In genomic region chr5:14009575-14009974, GRCh38 we compare ENCODE assay signal across 15 cellular contexts.
DNase-seq lines count a peak whose midpoint lies in the region; ATAC-seq and TF ChIP-seq lines count a peak whose summit lies in the region.
"Had no signal": no experiment of that assay in that cellular context is flagged by ENCODE, and none has a peak within 500 bp of the region (broad histone marks: within the 10 kb centered on the region; RNA-seq: fewer than 3 reads in every experiment).

No MANE protein-coding gene starts in this region.

- H3K9ac ChIP-seq in liver (ENCODE audit: low read depth in 1 of 2, low read length in 2 of 2) (no peak overlapping the region), colonic mucosa (ENCODE audit: low read depth in 2 of 2, low read length in 2 of 2) (no peak overlapping the region)

- TF ChIP-seq RAD21 in liver (IDR thresholded peaks at IDR 0.05): no peak

- H3K9me3 ChIP-seq in liver (ENCODE audit: control insufficient read depth in 4 of 4, low read length in 3 of 4) (no peaks in the 10 kb centered on the region), colonic mucosa (no peaks in the 10 kb centered on the region)
- H3K9me3 ChIP-seq: tibial artery had no signal

- ATAC-seq in HG03571 (IDR thresholded peaks at IDR 0.05; ENCODE audit: unreplicated experiment): no peak
- ATAC-seq in esophagus mucosa: no peak
- ATAC-seq: naive thymus-derived CD4-positive, alpha-beta T cell had no signal

- TF ChIP-seq CTCF in liver (IDR thresholded peaks at IDR 0.05; ENCODE audit: low read depth, low read length, missing input control) (no peak), colonic mucosa (IDR thresholded peaks at IDR 0.05) (no peak)

- DNase-seq in DMS53 (lab: John Stamatoyannopoulos, UW) (peak; percentile 95), NCI-H2029 (lab: John Stamatoyannopoulos, UW) (peak; percentile 17), SHP77 (lab: John Stamatoyannopoulos, UW) (peak; percentile 59 to 79), colonic mucosa (no peak), C1 segment of cervical spinal cord (lab: John Stamatoyannopoulos, UW) (no peak)
- DNase-seq: activated naive CD4-positive, alpha-beta T cell treated with anti-CD3 and anti-CD28 coated beads, Interleukin-2, amount 50 U/mL, for 16 hours; activated T-cell treated with anti-CD3 and anti-CD28 coated beads, Interleukin-2, amount 50 U/mL, for 1 hour; AML-193; HFFc6; naive thymus-derived CD4-positive, alpha-beta T cell; NCI-H446 treated with DMSO at 0.1 percent for 48 hours; tibial artery had no signal

- H3K36me3 ChIP-seq in liver (ENCODE audit: control insufficient read depth in 4 of 4, insufficient read depth in 3 of 4, low read depth in 1 of 4, low read length in 3 of 4) (no peaks in the 10 kb centered on the region), colonic mucosa (no peaks in the 10 kb centered on the region)
- H3K36me3 ChIP-seq: tibial artery had no signal

- intact Hi-C loops in colonic mucosa (cut with DNase I): no loop called here

- H3K4me3 ChIP-seq in liver (ENCODE audit: low read depth in 1 of 3, low read length in 3 of 3): no peak overlapping the region
- no peak overlapping the region for H3K4me3 ChIP-seq in colonic mucosa
- H3K4me3 ChIP-seq: tibial artery had no signal

- peaks cover 2 to 24% (median 13%) of the 10 kb centered on the region in 4 donors for H3K4me1 ChIP-seq in liver (ENCODE audit: control insufficient read depth in 4 of 4, insufficient read depth in 4 of 4, low read length in 3 of 4)
- H3K4me1 ChIP-seq in colonic mucosa: no peaks in the 10 kb centered on the region

- H3K27ac ChIP-seq in liver (ENCODE audit: low read depth in 1 of 2, low read length in 2 of 2) (peak overlapping the region; percentile 33 to 63), colonic mucosa (no peak overlapping the region)
- H3K27ac ChIP-seq: tibial artery had no signal

- H3K27me3 ChIP-seq in liver (ENCODE audit: control insufficient read depth in 4 of 4, insufficient read depth in 4 of 4, low read length in 3 of 4) (no peaks in the 10 kb centered on the region), colonic mucosa (no peaks in the 10 kb centered on the region)
- H3K27me3 ChIP-seq: tibial artery had no signal

- WGBS in liver: 50% methylated on average over 2 of the region's 2 CpGs

TF ChIP-seq in liver, 16 proteins besides CTCF, POLR2A, EP300 and RAD21:
- no peak for TF ChIP-seq JUND (IDR thresholded peaks at IDR 0.05)
- TF ChIP-seq FOXA2 (IDR thresholded peaks at IDR 0.05): no peak
- no peak for TF ChIP-seq EGR1 (IDR thresholded peaks at IDR 0.05; ENCODE audit: low read depth in 2 of 2)
- no peak for TF ChIP-seq GABPA (IDR thresholded peaks at IDR 0.05 in 1 of 2, conservative IDR thresholded peaks at IDR 0.05 in 1 of 2)
- no peak for TF ChIP-seq SP1 (IDR thresholded peaks at IDR 0.05)
- TF ChIP-seq MAX (IDR thresholded peaks at IDR 0.05): no peak
- TF ChIP-seq ZBTB33 (IDR thresholded peaks at IDR 0.05): no peak
- no peak for TF ChIP-seq NR2F2 (IDR thresholded peaks at IDR 0.05)
- TF ChIP-seq, protein P1, sequence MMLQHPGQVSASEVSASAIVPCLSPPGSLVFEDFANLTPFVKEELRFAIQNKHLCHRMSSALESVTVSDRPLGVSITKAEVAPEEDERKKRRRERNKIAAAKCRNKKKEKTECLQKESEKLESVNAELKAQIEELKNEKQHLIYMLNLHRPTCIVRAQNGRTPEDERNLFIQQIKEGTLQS (IDR thresholded peaks at IDR 0.05): no peak
- TF ChIP-seq HNF4A (conservative IDR thresholded peaks at IDR 0.05): no peak
- TF ChIP-seq FOXA1 (IDR thresholded peaks at IDR 0.05): no peak
- TF ChIP-seq RXRA (IDR thresholded peaks at IDR 0.05): no peak
- TF ChIP-seq YY1 (IDR thresholded peaks at IDR 0.05): no peak
- TF ChIP-seq, protein P2, sequence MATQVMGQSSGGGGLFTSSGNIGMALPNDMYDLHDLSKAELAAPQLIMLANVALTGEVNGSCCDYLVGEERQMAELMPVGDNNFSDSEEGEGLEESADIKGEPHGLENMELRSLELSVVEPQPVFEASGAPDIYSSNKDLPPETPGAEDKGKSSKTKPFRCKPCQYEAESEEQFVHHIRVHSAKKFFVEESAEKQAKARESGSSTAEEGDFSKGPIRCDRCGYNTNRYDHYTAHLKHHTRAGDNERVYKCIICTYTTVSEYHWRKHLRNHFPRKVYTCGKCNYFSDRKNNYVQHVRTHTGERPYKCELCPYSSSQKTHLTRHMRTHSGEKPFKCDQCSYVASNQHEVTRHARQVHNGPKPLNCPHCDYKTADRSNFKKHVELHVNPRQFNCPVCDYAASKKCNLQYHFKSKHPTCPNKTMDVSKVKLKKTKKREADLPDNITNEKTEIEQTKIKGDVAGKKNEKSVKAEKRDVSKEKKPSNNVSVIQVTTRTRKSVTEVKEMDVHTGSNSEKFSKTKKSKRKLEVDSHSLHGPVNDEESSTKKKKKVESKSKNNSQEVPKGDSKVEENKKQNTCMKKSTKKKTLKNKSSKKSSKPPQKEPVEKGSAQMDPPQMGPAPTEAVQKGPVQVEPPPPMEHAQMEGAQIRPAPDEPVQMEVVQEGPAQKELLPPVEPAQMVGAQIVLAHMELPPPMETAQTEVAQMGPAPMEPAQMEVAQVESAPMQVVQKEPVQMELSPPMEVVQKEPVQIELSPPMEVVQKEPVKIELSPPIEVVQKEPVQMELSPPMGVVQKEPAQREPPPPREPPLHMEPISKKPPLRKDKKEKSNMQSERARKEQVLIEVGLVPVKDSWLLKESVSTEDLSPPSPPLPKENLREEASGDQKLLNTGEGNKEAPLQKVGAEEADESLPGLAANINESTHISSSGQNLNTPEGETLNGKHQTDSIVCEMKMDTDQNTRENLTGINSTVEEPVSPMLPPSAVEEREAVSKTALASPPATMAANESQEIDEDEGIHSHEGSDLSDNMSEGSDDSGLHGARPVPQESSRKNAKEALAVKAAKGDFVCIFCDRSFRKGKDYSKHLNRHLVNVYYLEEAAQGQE (IDR thresholded peaks at IDR 0.05): no peak
- no peak for TF ChIP-seq HNF4G (IDR thresholded peaks at IDR 0.05)
- TF ChIP-seq TAF1 (conservative IDR thresholded peaks at IDR 0.05): no peak

Comparison
In these comparisons a context has a peak if more than half of its experiments do, and no peak if none do; other contexts are left out.
1. DNase-seq: peak in DMS53 (single experiment), NCI-H2029 (single experiment) and SHP77 (2 of 2); none in colonic mucosa (single experiment) and C1 segment of cervical spinal cord (0 of 14).